19 cellular contexts compared by ENCODE assay signal in genomic region chr18:79605481-79605880, GRCh38.
DNase-seq lines count a peak whose midpoint lies in the region; TF ChIP-seq lines count a peak whose summit lies in the region.
"Had no signal": no experiment of that assay in that cellular context is flagged by ENCODE, and none has a peak within 500 bp of the region (broad histone marks: within the 10 kb centered on the region; RNA-seq: fewer than 3 reads in every experiment).

No MANE protein-coding gene starts in this region.

- H3K4me2 ChIP-seq in mesendoderm (ENCODE audit: low read length) = no peak overlapping the region

- H3K4me3 Mint-ChIP-seq in endodermal cell = no peak overlapping the region
- no peak overlapping the region for H3K4me3 Mint-ChIP-seq in activated naive CD4-positive, alpha-beta T cell treated with anti-CD3 and anti-CD28 coated beads for 36 hours
- H3K4me3 Mint-ChIP-seq in immature natural killer cell = no peak overlapping the region

- DNase-seq in activated effector memory CD4-positive, alpha-beta T cell treated with anti-CD3 and anti-CD28 coated beads, Interleukin-2, amount 50 U/mL, for 16 hours = peak; percentile 17
- no peak for DNase-seq in activated effector memory CD4-positive, alpha-beta T cell treated with Interleukin-2 at 50 U/mL for 16 hours
- no peak for DNase-seq in endodermal cell
- no peak for DNase-seq in mesendoderm
- DNase-seq in spleen = peak; percentile 72
- no peak for DNase-seq in activated naive CD4-positive, alpha-beta T cell treated with anti-CD3 and anti-CD28 coated beads, Interleukin-2, amount 50 U/mL, for 16 hours
- no peak for DNase-seq in activated naive CD4-positive, alpha-beta T cell treated with anti-CD3 and anti-CD28 coated beads for 36 hours
- no peak for DNase-seq in immature natural killer cell
- DNase-seq: AML-193, DMS79, GOT3, MM.1S, NCI-H1092, NCI-H2081 treated with DMSO at 0.1 percent for 48 hours, NCI-H510A treated with DMSO at 0.1 percent for 48 hours, NCI-H82, OCI-M1 had no signal

- H3K27me3 Mint-ChIP-seq in endodermal cell (ENCODE audit: insufficient read depth) (no peaks in the 10 kb centered on the region), immature natural killer cell (ENCODE audit: low read depth in 3 of 3) (peaks cover 3 to 5% (median 5%) of the 10 kb centered on the region in 3 donors)
- no peaks in the 10 kb centered on the region for H3K27me3 Mint-ChIP-seq in activated naive CD4-positive, alpha-beta T cell treated with anti-CD3 and anti-CD28 coated beads for 36 hours (ENCODE audit: low read depth)

- H3K9me3 ChIP-seq in endodermal cell (ENCODE audit: control insufficient read depth, low read length) (no peaks in the 10 kb centered on the region), spleen (no peaks in the 10 kb centered on the region)

- no peak overlapping the region for H3K23ac ChIP-seq in mesendoderm (ENCODE audit: low read length)

- H3K4me1 ChIP-seq in endodermal cell (ENCODE audit: control insufficient read depth, insufficient read depth, low read length) (peaks cover 2% of the 10 kb centered on the region), mesendoderm (ENCODE audit: control insufficient read depth, low read depth, low read length) (no peaks in the 10 kb centered on the region), spleen (no peaks in the 10 kb centered on the region)

- H2BK5ac ChIP-seq in mesendoderm (ENCODE audit: low read length) = no peak overlapping the region

- peak overlapping the region; percentile 11 for H3K27ac Mint-ChIP-seq in endodermal cell
- H3K27ac Mint-ChIP-seq in activated naive CD4-positive, alpha-beta T cell treated with anti-CD3 and anti-CD28 coated beads for 36 hours = no peak overlapping the region
- H3K27ac Mint-ChIP-seq in immature natural killer cell = no peak overlapping the region

- H3K4me3 ChIP-seq in endodermal cell (ENCODE audit: low read length) = no peak overlapping the region
- no peak overlapping the region for H3K4me3 ChIP-seq in mesendoderm (ENCODE audit: low read length)
- no peak overlapping the region for H3K4me3 ChIP-seq in spleen

- H3K4me1 Mint-ChIP-seq in endodermal cell (peaks cover 19% of the 10 kb centered on the region), immature natural killer cell (no peaks in the 10 kb centered on the region)
- H3K4me1 Mint-ChIP-seq in activated naive CD4-positive, alpha-beta T cell treated with anti-CD3 and anti-CD28 coated beads for 36 hours (ENCODE audit: low read depth) = no peaks in the 10 kb centered on the region

- peak overlapping the region; percentile 10 for H3K56ac ChIP-seq in mesendoderm (ENCODE audit: low read length)

- H3K79me1 ChIP-seq in mesendoderm (ENCODE audit: low read length) = no peaks in the 10 kb centered on the region

- H2BK15ac ChIP-seq in mesendoderm (replicated peaks; ENCODE audit: low read depth) = no peak overlapping the region

- H2AK5ac ChIP-seq in mesendoderm (ENCODE audit: low read length) = no peak overlapping the region

- H3K36me3 ChIP-seq in endodermal cell (ENCODE audit: control insufficient read depth, insufficient read depth, low read length) (no peaks in the 10 kb centered on the region), mesendoderm (ENCODE audit: control insufficient read depth, insufficient read depth, low read length) (no peaks in the 10 kb centered on the region), spleen (no peaks in the 10 kb centered on the region)

- H3K9ac ChIP-seq in endodermal cell (ENCODE audit: extremely low read depth, low read length, poor library complexity, severe bottlenecking) (no peak overlapping the region), mesendoderm (ENCODE audit: low read length) (no peak overlapping the region)

- H4K5ac ChIP-seq in mesendoderm (ENCODE audit: low read length) = no peak overlapping the region

- intact Hi-C loops in spleen (cut with DNase I; ENCODE audit: low total_unique reads) = no loop called here
- intact Hi-C loops in activated naive CD4-positive, alpha-beta T cell treated with anti-CD3 and anti-CD28 coated beads for 36 hours (cut with micrococcal nuclease) = no loop called here

- H3K36me3 Mint-ChIP-seq in endodermal cell (ENCODE audit: low read depth) (no peaks in the 10 kb centered on the region), immature natural killer cell (no peaks in the 10 kb centered on the region)
- H3K36me3 Mint-ChIP-seq in activated naive CD4-positive, alpha-beta T cell treated with anti-CD3 and anti-CD28 coated beads for 36 hours (ENCODE audit: low read depth) = no peaks in the 10 kb centered on the region

- WGBS in endodermal cell (ENCODE audit: insufficient coverage in 1 of 2, insufficient read length in 1 of 2), 2 experiments = 86 to 91% methylated on average over 9 to 15 of the region's 15 CpGs
- WGBS in mesendoderm (ENCODE audit: extremely low coverage, insufficient coverage, low lambda C conversion rate) = no CpG with 5 or more reads among the region's 15 CpGs
- 86 to 94% (median 93%) methylated on average over 14 to 15 of the region's 15 CpGs for WGBS in spleen, 5 donors

- H3K27ac ChIP-seq in endodermal cell (ENCODE audit: low read depth, low read length) (no peak overlapping the region), mesendoderm (ENCODE audit: low read depth, low read length) (no peak overlapping the region), spleen (no peak overlapping the region)
- H3K27ac ChIP-seq: 22Rv1, C4-2B had no signal

- TF ChIP-seq POLR2A in spleen (IDR thresholded peaks at IDR 0.05) = no peak

- H4K8ac ChIP-seq in mesendoderm (ENCODE audit: low read depth, low read length) = no peak overlapping the region

- CTCF ChIA-PET in activated naive CD4-positive, alpha-beta T cell treated with anti-CD3 and anti-CD28 coated beads for 36 hours (lab: Charles Lee) = no interaction called here

- H3K4ac ChIP-seq in mesendoderm (ENCODE audit: low read depth, low read length) = no peak overlapping the region

- H3K27me3 ChIP-seq in endodermal cell (ENCODE audit: control insufficient read depth, insufficient read depth, low read length, poor library complexity, severe bottlenecking) = no peaks in the 10 kb centered on the region
- no peaks in the 10 kb centered on the region for H3K27me3 ChIP-seq in mesendoderm (ENCODE audit: insufficient read depth, low read length, poor library complexity)
- H3K27me3 ChIP-seq in spleen (replicated peaks in 1 of 7) = peaks cover 0 to 51% (median 0%) of the 10 kb centered on the region in 7 donors

- TF ChIP-seq CTCF in endodermal cell (conservative IDR thresholded peaks at IDR 0.05) (no peak), spleen (IDR thresholded peaks at IDR 0.05 in 8 of 11, conservative IDR thresholded peaks at IDR 0.05 in 3 of 11) (no peak)

- no peak overlapping the region for H3K18ac ChIP-seq in mesendoderm (ENCODE audit: low read length)

- H2BK120ac ChIP-seq in mesendoderm (ENCODE audit: low read depth, low read length) = no peak overlapping the region

- H3K79me2 ChIP-seq in mesendoderm (ENCODE audit: control insufficient read depth, insufficient read depth, low read length) = no peaks in the 10 kb centered on the region

- no peaks in the 10 kb centered on the region for H3K9me3 Mint-ChIP-seq in endodermal cell
- no peaks in the 10 kb centered on the region for H3K9me3 Mint-ChIP-seq in activated naive CD4-positive, alpha-beta T cell treated with anti-CD3 and anti-CD28 coated beads for 36 hours
- no peaks in the 10 kb centered on the region for H3K9me3 Mint-ChIP-seq in immature natural killer cell

Comparison
In these comparisons a context has a peak if more than half of its experiments do, and no peak if none do; other contexts are left out.
1. DNase-seq: peak in activated effector memory CD4-positive, alpha-beta T cell treated with anti-CD3 and anti-CD28 coated beads, Interleukin-2, amount 50 U/mL, for 16 hours (single experiment) and spleen (single experiment); none in activated effector memory CD4-positive, alpha-beta T cell treated with Interleukin-2 at 50 U/mL for 16 hours (single experiment), endodermal cell (single experiment), mesendoderm (single experiment), activated naive CD4-positive, alpha-beta T cell treated with anti-CD3 and anti-CD28 coated beads, Interleukin-2, amount 50 U/mL, for 16 hours (single experiment), activated naive CD4-positive, alpha-beta T cell treated with anti-CD3 and anti-CD28 coated beads for 36 hours (single experiment) and immature natural killer cell (0 of 3).